Comparison of ENCODE assay signal across 9 cellular contexts in genomic region chr19:39479916-39480315, GRCh38. TPM values are rescaled to one million over a fixed set of nuclear protein-coding genes. Genes with fewer than 3 reads are reported as not detected.
A peak's percentile ranks its signal among the peaks of the same experiment; 100 is the strongest.
DNase-seq lines count a peak whose midpoint lies in the region; ATAC-seq and TF ChIP-seq lines count a peak whose summit lies in the region.
"Had no signal": no experiment of that assay in that cellular context is flagged by ENCODE, and none has a peak within 500 bp of the region (broad histone marks: within the 10 kb centered on the region; RNA-seq: fewer than 3 reads in every experiment).

No MANE protein-coding gene starts in this region.

- ATAC-seq in WTC11 (no peak), GM19351 (IDR thresholded peaks at IDR 0.05; ENCODE audit: unreplicated experiment) (no peak), GM19328 (IDR thresholded peaks at IDR 0.05; ENCODE audit: unreplicated experiment) (no peak)

- H3K27ac Mint-ChIP-seq in activated CD4-positive, alpha-beta T cell treated with anti-CD3 and anti-CD28 coated beads, Interleukin-2, amount 10 ng/mL, durations not matched to agents 7 days and 5 days = peak overlapping the region; percentile 95
- H3K27ac Mint-ChIP-seq in WTC11 (peak overlapping the region; percentile 99), immature natural killer cell (peak overlapping the region; percentile 90 to 97 (median 94))

- POLR2A ChIA-PET in activated CD4-positive, alpha-beta T cell treated with anti-CD3 and anti-CD28 coated beads, Interleukin-2, amount 10 ng/mL, durations not matched to agents 7 days and 5 days (lab: Charles Lee) = interaction anchor here (0.7 kb wide), 1 partner anchor 54 kb away, joined by 3 read pairs; no protein-coding TSS in a partner anchor
- POLR2A ChIA-PET in WTC11 (lab: Charles Lee) = interaction anchor here (1.0 to 1.2 kb wide), 5 partner anchors 19 to 89 kb away, joined by 3 to 7 read pairs (median 5); partner anchors contain the start of genes DLL3, MED29, PAF1 and RPS16

- peak overlapping the region; percentile 23 for H3K27ac ChIP-seq in temporal lobe (ENCODE audit: low read depth, low read length)

- no peak for DNase-seq in activated CD4-positive, alpha-beta T cell treated with anti-CD3 and anti-CD28 coated beads, Interleukin-2, amount 10 ng/mL, durations not matched to agents 7 days and 5 days
- no peak for DNase-seq in activated CD4-positive, alpha-beta T cell treated with anti-CD3 and anti-CD28 coated beads, Interleukin-2, amount 50 U/mL, for 48 hours
- DNase-seq in WTC11 (ENCODE audit: low spot score) (no peak), immature natural killer cell (no peak), NCI-H1105 (lab: John Stamatoyannopoulos, UW) (no peak)

- peaks cover 37% of the 10 kb centered on the region for H3K4me1 Mint-ChIP-seq in activated CD4-positive, alpha-beta T cell treated with anti-CD3 and anti-CD28 coated beads, Interleukin-2, amount 10 ng/mL, durations not matched to agents 7 days and 5 days
- peaks cover 18% of the 10 kb centered on the region for H3K4me1 Mint-ChIP-seq in WTC11
- peaks cover 27 to 33% of the 10 kb centered on the region in 2 donors for H3K4me1 Mint-ChIP-seq in immature natural killer cell

- CTCF ChIA-PET in activated CD4-positive, alpha-beta T cell treated with anti-CD3 and anti-CD28 coated beads, Interleukin-2, amount 10 ng/mL, durations not matched to agents 7 days and 5 days (lab: Charles Lee) = interaction anchor here (1.0 kb wide), 2 partner anchors 44 to 82 kb away, joined by 3 to 4 read pairs; partner anchors contain the start of gene RPS16
- CTCF ChIA-PET in WTC11 (lab: Charles Lee) = interaction anchor here (0.8 to 1.5 kb wide), 12 partner anchors 18 to 82 kb away, joined by 3 to 20 read pairs (median 4); partner anchors contain the start of genes DLL3, EID2B and RPS16

- no peaks in the 10 kb centered on the region for H3K27me3 Mint-ChIP-seq in activated CD4-positive, alpha-beta T cell treated with anti-CD3 and anti-CD28 coated beads, Interleukin-2, amount 10 ng/mL, durations not matched to agents 7 days and 5 days
- H3K27me3 Mint-ChIP-seq in WTC11 (ENCODE audit: low read depth) = no peaks in the 10 kb centered on the region
- H3K27me3 Mint-ChIP-seq in immature natural killer cell (ENCODE audit: low read depth in 3 of 3) = peaks cover 0 to 5% (median 3%) of the 10 kb centered on the region in 3 donors

- H3K36me3 Mint-ChIP-seq in activated CD4-positive, alpha-beta T cell treated with anti-CD3 and anti-CD28 coated beads, Interleukin-2, amount 10 ng/mL, durations not matched to agents 7 days and 5 days (ENCODE audit: low read depth) = peaks cover 17% of the 10 kb centered on the region
- H3K36me3 Mint-ChIP-seq in WTC11 = peaks cover 21% of the 10 kb centered on the region
- H3K36me3 Mint-ChIP-seq in immature natural killer cell = peaks cover 5 to 6% (median 6%) of the 10 kb centered on the region in 3 donors

- H3K9me3 Mint-ChIP-seq in activated CD4-positive, alpha-beta T cell treated with anti-CD3 and anti-CD28 coated beads, Interleukin-2, amount 10 ng/mL, durations not matched to agents 7 days and 5 days = no peaks in the 10 kb centered on the region
- no peaks in the 10 kb centered on the region for H3K9me3 Mint-ChIP-seq in WTC11
- no peaks in the 10 kb centered on the region for H3K9me3 Mint-ChIP-seq in immature natural killer cell

- peak overlapping the region; percentile 83 for H3K4me3 Mint-ChIP-seq in activated CD4-positive, alpha-beta T cell treated with anti-CD3 and anti-CD28 coated beads, Interleukin-2, amount 10 ng/mL, durations not matched to agents 7 days and 5 days
- peak overlapping the region; percentile 91 for H3K4me3 Mint-ChIP-seq in WTC11
- peak overlapping the region; percentile 88 to 96 (median 94) for H3K4me3 Mint-ChIP-seq in immature natural killer cell

- no peak for TF ChIP-seq CTCF in WTC11 (IDR thresholded peaks at IDR 0.05)

TF ChIP-seq in WTC11, 78 proteins besides CTCF, POLR2A, EP300 and RAD21:
- TF ChIP-seq RELA (CRISPR knock-in tag; IDR thresholded peaks at IDR 0.05; ENCODE audit: borderline replicate concordance) (no peak), E2F5 (CRISPR knock-in tag; IDR thresholded peaks at IDR 0.05) (no peak), IRF2 (CRISPR knock-in tag; IDR thresholded peaks at IDR 0.05; ENCODE audit: borderline replicate concordance, low read depth) (no peak), ESRRA (CRISPR knock-in tag; IDR thresholded peaks at IDR 0.05; ENCODE audit: borderline replicate concordance) (no peak), CBFB (CRISPR knock-in tag; IDR thresholded peaks at IDR 0.05; ENCODE audit: low read depth) (no peak), PRRX2 (CRISPR knock-in tag; IDR thresholded peaks at IDR 0.05) (no peak), ZNF512 (CRISPR knock-in tag; IDR thresholded peaks at IDR 0.05; ENCODE audit: borderline replicate concordance) (no peak), CREB1 (CRISPR knock-in tag; IDR thresholded peaks at IDR 0.05) (no peak)

RNA-seq across cellular contexts. Expression of gene TIMM50, which starts 0.7 kb away (rescaled TPM):
- total RNA-seq in activated CD4-positive, alpha-beta T cell treated with anti-CD3 and anti-CD28 coated beads, Interleukin-2, amount 10 ng/mL, durations not matched to agents 7 days and 5 days = 10 to 100 TPM; 45.7 to 56.8 TPM
- total RNA-seq in WTC11 (2021) (136 to 154 TPM (median 137 TPM) in 3 replicates), temporal lobe (34.7 TPM)
- 10 to 100 TPM; 50.4 to 65.2 (median 58.6) TPM for polyA plus RNA-seq in immature natural killer cell

RNA-seq across cellular contexts. Expression of gene DLL3, which starts 18.8 kb away (rescaled TPM):
- total RNA-seq in activated CD4-positive, alpha-beta T cell treated with anti-CD3 and anti-CD28 coated beads, Interleukin-2, amount 10 ng/mL, durations not matched to agents 7 days and 5 days = under 1 TPM in 1 of 2 experiments, not detected in 1; 0.35 TPM
- total RNA-seq in WTC11 (2021) (16.4 to 23.9 TPM (median 21.6 TPM) in 3 replicates), temporal lobe (14.3 TPM)
- polyA plus RNA-seq in immature natural killer cell = not detected

RNA-seq across cellular contexts. Expression of gene SUPT5H, which starts 34.5 kb away (rescaled TPM):
- total RNA-seq in activated CD4-positive, alpha-beta T cell treated with anti-CD3 and anti-CD28 coated beads, Interleukin-2, amount 10 ng/mL, durations not matched to agents 7 days and 5 days = 100 to 1,000 TPM; 144 to 150 TPM
- total RNA-seq in WTC11 (2021) (109 to 135 TPM (median 110 TPM) in 3 replicates), temporal lobe (54.3 TPM)
- polyA plus RNA-seq in immature natural killer cell = 100 to 1,000 TPM in 1 of 3 donors, 10 to 100 TPM in 2; 30.5 to 114 (median 67.0) TPM

RNA-seq across cellular contexts. Expression of gene SELENOV, which starts 35.0 kb away (rescaled TPM):
- total RNA-seq in activated CD4-positive, alpha-beta T cell treated with anti-CD3 and anti-CD28 coated beads, Interleukin-2, amount 10 ng/mL, durations not matched to agents 7 days and 5 days = not detected
- total RNA-seq in WTC11 (2021) (12.6 to 15.4 TPM (median 15.1 TPM) in 3 replicates), temporal lobe (not detected)
- polyA plus RNA-seq in immature natural killer cell = not detected
- total RNA-seq: NCI-H460 had no signal

RNA-seq across cellular contexts. Expression of gene RPS16, which starts 44.2 kb away (rescaled TPM):
- total RNA-seq in activated CD4-positive, alpha-beta T cell treated with anti-CD3 and anti-CD28 coated beads, Interleukin-2, amount 10 ng/mL, durations not matched to agents 7 days and 5 days = 1,000 to 10,000 TPM; 2,465 to 3,009 TPM
- total RNA-seq in WTC11 (2021) = 2,962 to 3,158 TPM (median 2,999 TPM) in 3 replicates
- polyA plus RNA-seq in immature natural killer cell = 1,000 to 10,000 TPM in 1 of 3 donors, 100 to 1,000 TPM in 2; 733 to 1,627 (median 903) TPM
- 57.5 TPM for total RNA-seq in temporal lobe

Comparison
In these comparisons a context has a peak if more than half of its experiments do, and no peak if none do; other contexts are left out.
1. RNA of gene DLL3, which starts 18.8 kb away (total RNA-seq): 16.4 to 23.9 TPM in WTC11 and 14.3 TPM in temporal lobe (single experiment); 0.35 TPM in activated CD4-positive, alpha-beta T cell treated with anti-CD3 and anti-CD28 coated beads, Interleukin-2, amount 10 ng/mL, durations not matched to agents 7 days and 5 days; every median in the first group is over 10 times any median in the second.
2. Peak in every context shown above with its lines, with median percentiles within 50 percentile points of each other: H3K27ac Mint-ChIP-seq and H3K4me3 Mint-ChIP-seq.